Comparison of ENCODE assay signal across 8 cellular contexts in genomic region chr16:27268376-27269299, GRCh38. TPM values are rescaled to one million over a fixed set of nuclear protein-coding genes. Genes with fewer than 3 reads are reported as not detected.
DNase-seq lines count a peak whose midpoint lies in the region; ATAC-seq and TF ChIP-seq lines count a peak whose summit lies in the region.

Gene NSMCE1, minus strand, starts transcription at chr16:27268772. Its CDS starts 11,202 bp downstream, at chr16:27257570.

- TF ChIP-seq CTCF in BE2C (IDR thresholded peaks at IDR 0.05; ENCODE audit: low read depth, low read length): peak; percentile 25
- no peak for TF ChIP-seq CTCF in coronary artery (IDR thresholded peaks at IDR 0.05)

- peaks cover 8% of the 10 kb centered on the region for H3K9me3 Mint-ChIP-seq in activated CD4-positive, alpha-beta T cell treated with anti-CD3 and anti-CD28 coated beads, Interleukin-2, amount 10 ng/mL, durations not matched to agents 24 days and 14 days

- H3K36me3 Mint-ChIP-seq in activated CD4-positive, alpha-beta T cell treated with anti-CD3 and anti-CD28 coated beads, Interleukin-2, amount 10 ng/mL, durations not matched to agents 24 days and 14 days (ENCODE audit: low read depth): peaks cover 42% of the 10 kb centered on the region

- peak within 1 kb of the TSS; percentile 98 for H3K27ac Mint-ChIP-seq in activated CD4-positive, alpha-beta T cell treated with anti-CD3 and anti-CD28 coated beads, Interleukin-2, amount 10 ng/mL, durations not matched to agents 24 days and 14 days

- H3K4me3 Mint-ChIP-seq in activated CD4-positive, alpha-beta T cell treated with anti-CD3 and anti-CD28 coated beads, Interleukin-2, amount 10 ng/mL, durations not matched to agents 24 days and 14 days: peak within 1 kb of the TSS; percentile 98

- peak; percentile 95 for TF ChIP-seq POLR2A in GM19193 (IDR thresholded peaks at IDR 0.05; ENCODE audit: extremely low read depth, insufficient read depth, insufficient read length)

- DNase-seq in BE2C: peak; percentile 97
- DNase-seq in NCI-H524 (lab: John Stamatoyannopoulos, UW): peak; percentile 93 to 98
- peak; percentile 99 for DNase-seq in activated CD4-positive, alpha-beta T cell treated with anti-CD3 and anti-CD28 coated beads, Interleukin-2, amount 10 ng/mL, durations not matched to agents 24 days and 14 days
- peak; percentile 97 for DNase-seq in coronary artery (ENCODE audit: low spot score)
- DNase-seq in left colon: peak; percentile 98 to 99
- DNase-seq in stimulated activated CD4-positive, alpha-beta T cell treated with anti-CD3 and anti-CD28 coated beads, Interleukin-1b, Interleukin-23, amount 100 ng/mL, for 48 hours: peak; percentile 98

- intact Hi-C loops in activated CD4-positive, alpha-beta T cell treated with anti-CD3 and anti-CD28 coated beads, Interleukin-2, amount 10 ng/mL, durations not matched to agents 24 days and 14 days (cut with micrococcal nuclease): loop anchor here (1.0 kb wide), 2 partner anchors 14 to 33 kb away; no protein-coding TSS in a partner anchor
- intact Hi-C loops in left colon (cut with DNase I, micrococcal nuclease): loop anchor here in 1 of 2 donors (10.0 kb wide), 1 partner anchor 46 kb away; the partner anchor contains the start of gene IL4R

- H3K27me3 Mint-ChIP-seq in activated CD4-positive, alpha-beta T cell treated with anti-CD3 and anti-CD28 coated beads, Interleukin-2, amount 10 ng/mL, durations not matched to agents 24 days and 14 days: no peaks in the 10 kb centered on the region

- no peaks in the 10 kb centered on the region for H3K4me1 ChIP-seq in BE2C

- H3K27me3 ChIP-seq in BE2C: no peaks in the 10 kb centered on the region

- H3K9me3 ChIP-seq in BE2C: no peaks in the 10 kb centered on the region

- ATAC-seq in HG03439 (IDR thresholded peaks at IDR 0.05; ENCODE audit: unreplicated experiment): peak; percentile 86
- peak; percentile 100 for ATAC-seq in left colon

- H3K4me3 ChIP-seq in BE2C (ENCODE audit: low read depth, low read length): peak within 1 kb of the TSS; percentile 80
- peak within 1 kb of the TSS; percentile 89 for H3K4me3 ChIP-seq in coronary artery

- H3K27ac ChIP-seq in coronary artery: peak within 1 kb of the TSS; percentile 84 to 89

- peaks cover 70% of the 10 kb centered on the region for H3K4me1 Mint-ChIP-seq in activated CD4-positive, alpha-beta T cell treated with anti-CD3 and anti-CD28 coated beads, Interleukin-2, amount 10 ng/mL, durations not matched to agents 24 days and 14 days

- H3K36me3 ChIP-seq in BE2C: no peaks in the 10 kb centered on the region

RNA-seq across cellular contexts. Expression of gene NSMCE1, which starts in this region (rescaled TPM):
- polyA plus RNA-seq in BE2C (2012; ENCODE audit: insufficient read depth, insufficient read length, low read depth): 158 TPM
- 143 and 149 TPM in 2 replicates for total RNA-seq in activated CD4-positive, alpha-beta T cell treated with anti-CD3 and anti-CD28 coated beads, Interleukin-2, amount 10 ng/mL, durations not matched to agents 24 days and 14 days
- total RNA-seq in left colon: 10 to 100 TPM; 44.4 to 44.7 TPM

Comparison
In these comparisons a context has a peak if more than half of its experiments do, and no peak if none do; other contexts are left out.
1. Peak in every context shown above with its lines: DNase-seq, ATAC-seq, H3K4me3 ChIP-seq and H3K27ac ChIP-seq.